Comparison of ENCODE assay signal across 16 cellular contexts in genomic region chr21:15741510-15741909, GRCh38. TPM values are rescaled to one million over a fixed set of nuclear protein-coding genes. Genes with fewer than 3 reads are reported as not detected.
DNase-seq lines count a peak whose midpoint lies in the region; ATAC-seq and TF ChIP-seq lines count a peak whose summit lies in the region.
"Had no signal": no experiment of that assay in that cellular context is flagged by ENCODE, and none has a peak within 500 bp of the region (broad histone marks: within the 10 kb centered on the region; RNA-seq: fewer than 3 reads in every experiment).

No MANE protein-coding gene starts in this region.

- DNase-seq in ELR (ENCODE audit: low read depth): peak; percentile 56
- peak; percentile 60 for DNase-seq in RPMI7951 (ENCODE audit: low read depth)
- peak; percentile 70 for DNase-seq in fibroblast of mammary gland (ENCODE audit: low read depth)
- peak; percentile 36 for DNase-seq in renal cortical epithelial cell (ENCODE audit: low read depth)
- no peak for DNase-seq in GM10266 (ENCODE audit: extremely low spot score)
- no peak for DNase-seq in stimulated activated CD4-positive, alpha-beta T cell treated with anti-CD3 and anti-CD28 coated beads, Interleukin-2, amount 100 ng/mL, for 48 hours
- DNase-seq in ureter (ENCODE audit: low spot score): no peak
- DNase-seq: activated CD4-positive, alpha-beta T cell treated with anti-CD3 and anti-CD28 coated beads for 4 hours; activated effector memory CD4-positive, alpha-beta T cell treated with anti-CD3 and anti-CD28 coated beads, Interleukin-2, amount 50 U/mL, for 16 hours; amniotic stem cell; endodermal cell; left ventricle myocardium inferior; NCI-H1694 treated with DMSO at 0.1 percent for 48 hours; occipital lobe had no signal

- no peak for ATAC-seq in activated CD4-positive, CD25-positive, alpha-beta regulatory T cell treated with anti-CD3 and anti-CD28 coated beads, Interleukin-2, amount 50 U/mL, for 24 hours
- ATAC-seq: gastroesophageal sphincter had no signal

- TF ChIP-seq CTCF in fibroblast of mammary gland (conservative IDR thresholded peaks at IDR 0.05; ENCODE audit: control insufficient read depth, insufficient read depth, low read depth, low read length) (no peak), GM10266 (IDR thresholded peaks at IDR 0.05; ENCODE audit: control insufficient read depth, insufficient read depth, low read depth, missing control alignments) (no peak)

- no peak overlapping the region for H3K4me3 ChIP-seq in fibroblast of mammary gland (ENCODE audit: control insufficient read depth, low read depth, low read length)
- H3K4me3 ChIP-seq: gastroesophageal sphincter, left ventricle myocardium inferior had no signal

RNA-seq across cellular contexts. Expression of gene USP25, which starts 11.7 kb away (rescaled TPM):
- 15.8 and 19.1 TPM in 2 replicates for total RNA-seq in RPMI7951 (2014; rRNA removed; shearing (Covaris generic))
- total RNA-seq in renal cortical epithelial cell (41.7 and 91.4 TPM in 2 replicates), ureter (59.3 TPM)

Comparison
In these comparisons a context has a peak if more than half of its experiments do, and no peak if none do; other contexts are left out.
1. DNase-seq: peak in ELR (single experiment), RPMI7951 (single experiment), fibroblast of mammary gland (single experiment) and renal cortical epithelial cell (single experiment); none in GM10266 (single experiment), stimulated activated CD4-positive, alpha-beta T cell treated with anti-CD3 and anti-CD28 coated beads, Interleukin-2, amount 100 ng/mL, for 48 hours (0 of 2) and ureter (single experiment).